26 cellular contexts compared by ENCODE assay signal in the genomic region with DNA sequence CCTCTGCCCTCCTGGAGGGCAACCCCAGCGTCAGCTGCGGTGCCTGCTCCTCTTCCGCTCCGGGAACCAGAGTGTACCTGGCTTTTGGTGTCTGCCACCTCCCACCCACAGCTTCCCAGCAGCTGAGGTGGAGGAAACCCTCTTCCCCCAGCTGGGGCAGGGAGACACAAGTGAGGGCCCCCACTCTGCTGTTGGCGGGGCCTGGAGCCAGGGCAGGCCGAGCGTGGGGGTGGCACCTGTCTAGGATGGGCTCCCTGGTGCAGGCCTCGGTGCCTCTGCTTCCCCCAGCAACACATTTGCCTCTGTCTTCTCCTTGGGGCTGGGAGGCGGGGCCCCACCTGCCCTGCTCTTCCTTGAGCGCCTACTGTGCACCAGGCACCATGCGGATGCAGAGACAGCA. TPM values are rescaled to one million over a fixed set of nuclear protein-coding genes. Genes with fewer than 3 reads are reported as not detected.
"Had no signal": no experiment of that assay in that cellular context is flagged by ENCODE, and none has a peak within 500 bp of the region (broad histone marks: within the 10 kb centered on the region; RNA-seq: fewer than 3 reads in every experiment).

No MANE protein-coding gene starts in this region.

- H3K36me3 ChIP-seq: breast epithelium, gastroesophageal sphincter, left ventricle myocardium inferior, ovary, right lobe of liver, upper lobe of right lung had no signal

- H3K4me3 Mint-ChIP-seq: natural killer cell treated with Interleukin-12 subunit alpha and Interleukin-12 subunit beta and Interleukin-15 and Interleukin-18, amount 100 ng/mL, for 72 hours; T-helper 1 cell treated with Interleukin-12 subunit alpha and Interleukin-12 subunit beta and Interleukin-4 antibody, amounts not matched to agents 30 μg/mL and 1 μg/mL, for 36 hours had no signal

- FAIRE-seq: endothelial cell of umbilical vein had no signal

- H3K27ac Mint-ChIP-seq: natural killer cell treated with Interleukin-12 subunit alpha and Interleukin-12 subunit beta and Interleukin-15 and Interleukin-18, amount 100 ng/mL, for 72 hours; progenitor cell of endocrine pancreas had no signal

- H3K27ac ChIP-seq: breast epithelium, gastroesophageal sphincter, hepatocyte, left ventricle myocardium inferior, ovary, right lobe of liver, upper lobe of right lung had no signal

- H3K27me3 Mint-ChIP-seq: natural killer cell treated with Interleukin-12 subunit alpha and Interleukin-12 subunit beta and Interleukin-15 and Interleukin-18, amount 100 ng/mL, for 72 hours had no signal

- H3K4me3 ChIP-seq: breast epithelium, gastroesophageal sphincter, hepatocyte, left ventricle myocardium inferior, lung, mucosa of descending colon, ovary, right lobe of liver, upper lobe of right lung had no signal

- H3K9me3 ChIP-seq: breast epithelium, gastroesophageal sphincter, left ventricle myocardium inferior, mucosa of descending colon, ovary, right lobe of liver, upper lobe of right lung had no signal

- ATAC-seq: gastroesophageal sphincter; mucosa of descending colon; natural killer cell treated with Interleukin-12 subunit alpha and Interleukin-12 subunit beta and Interleukin-15 and Interleukin-18, amount 100 ng/mL, for 72 hours; stimulated activated naive CD8-positive, alpha-beta T cell treated with anti-CD3 and anti-CD28 coated beads, Interleukin-15, Interleukin-2, amounts not matched to agents 100 U/mL and 50 U/mL, for 24 hours; upper lobe of right lung had no signal

- H3K27me3 ChIP-seq: breast epithelium, hepatocyte, ovary, right lobe of liver, upper lobe of right lung had no signal

- H3K4me2 ChIP-seq: hepatocyte had no signal

- H3K4me1 ChIP-seq: breast epithelium, right lobe of liver had no signal

- H3K79me2 ChIP-seq: hepatocyte had no signal

- H2AFZ ChIP-seq: hepatocyte had no signal

- DNase-seq: activated CD4-positive, CD25-positive, alpha-beta regulatory T cell treated with anti-CD3 and anti-CD28 coated beads, Interleukin-2, amount 50 U/mL, for 72 hours; activated CD8-positive, alpha-beta memory T cell treated with anti-CD3 and anti-CD28 coated beads, Interleukin-2, amount 50 U/mL, for 4 hours; activated gamma-delta T cell; activated naive CD4-positive, alpha-beta T cell treated with anti-CD3 and anti-CD28 coated beads, Interleukin-2, amount 50 U/mL, for 16 hours; activated T-cell treated with anti-CD3 and anti-CD28 coated beads, Interleukin-2, amount 50 U/mL, for 1 hour; central memory CD4-positive, alpha-beta T cell; islet precursor cell; left ventricle myocardium inferior; mucosa of descending colon; ovary; right lobe of liver; stimulated activated CD4-positive, alpha-beta T cell treated with anti-CD3 and anti-CD28 coated beads, Interleukin-2, amount 100 ng/mL, for 48 hours; stimulated activated naive CD8-positive, alpha-beta T cell treated with anti-CD3 and anti-CD28 coated beads, Interleukin-15, Interleukin-2, amounts not matched to agents 100 U/mL and 50 U/mL, for 24 hours; substantia nigra; upper lobe of right lung had no signal

- H3K36me3 Mint-ChIP-seq: natural killer cell treated with Interleukin-12 subunit alpha and Interleukin-12 subunit beta and Interleukin-15 and Interleukin-18, amount 100 ng/mL, for 72 hours had no signal

- H3K9me3 Mint-ChIP-seq: natural killer cell treated with Interleukin-12 subunit alpha and Interleukin-12 subunit beta and Interleukin-15 and Interleukin-18, amount 100 ng/mL, for 72 hours; T-helper 1 cell treated with Interleukin-12 subunit alpha and Interleukin-12 subunit beta and Interleukin-4 antibody, amounts not matched to agents 30 μg/mL and 1 μg/mL, for 36 hours had no signal

RNA-seq across cellular contexts. Expression of gene OSM, which starts 6.4 kb away (rescaled TPM):
- total RNA-seq: endothelial cell of umbilical vein, fibroblast of lung, left ventricle myocardium inferior, myocyte, progenitor cell of endocrine pancreas, renal cortical epithelial cell had no signal
- polyA plus RNA-seq: endothelial cell of umbilical vein, fibroblast of lung, hepatocyte had no signal
